ENCODE assay signal across 12 cellular contexts in the genomic region with DNA sequence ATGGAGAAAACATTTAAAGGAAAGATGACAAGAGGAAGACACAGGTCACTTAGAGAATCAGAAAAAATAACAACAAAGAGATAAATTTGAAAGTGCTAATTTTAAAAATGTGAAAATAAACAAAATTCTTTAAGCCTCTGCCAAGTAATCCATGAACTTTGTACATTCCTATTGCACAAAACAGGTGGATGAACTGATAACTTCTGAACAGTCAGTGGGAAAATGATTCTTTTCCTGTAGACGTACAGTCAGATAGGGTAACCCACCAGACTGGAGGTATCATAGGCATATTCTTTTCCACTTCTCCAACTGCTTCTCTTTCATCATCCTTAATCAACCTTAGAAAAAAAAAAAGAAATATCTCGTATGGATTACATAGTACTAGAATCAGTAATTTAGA. TPM values are rescaled to one million over a fixed set of nuclear protein-coding genes. Genes with fewer than 3 reads are reported as not detected.
"Had no signal": no experiment of that assay in that cellular context is flagged by ENCODE, and none has a peak within 500 bp of the region (broad histone marks: within the 10 kb centered on the region; RNA-seq: fewer than 3 reads in every experiment).

No MANE protein-coding gene starts in this region.

- H3K36me3 ChIP-seq: HAP-1 had no signal

- H3K4me3 ChIP-seq: GM23248, GM23338, HAP-1 had no signal

- H2AFZ ChIP-seq: GM23248, GM23338 had no signal

- ATAC-seq: GM23338, HCT116 had no signal

- H3K9ac ChIP-seq: GM23248 had no signal

- H3K4me1 ChIP-seq: HAP-1 had no signal

- DNase-seq: GM23248, GOT3, H7, H9, HCEC 1CT, HFFc6 had no signal

- H3K9me3 ChIP-seq: HAP-1 had no signal

- H3K4me2 ChIP-seq: GM23338 had no signal

- H3K27ac ChIP-seq: GM23248 had no signal

- FAIRE-seq: H1, H54 had no signal

RNA-seq across cellular contexts. Expression of a gene that starts 36.5 kb away (rescaled TPM):
- total RNA-seq: GM23248, GM23338, H1, H4, H7, H9, HFFc6 had no signal
- polyA plus RNA-seq: GM23248, GM23338, H1 had no signal
